Comparison of ENCODE assay signal across 21 cellular contexts in the genomic region with DNA sequence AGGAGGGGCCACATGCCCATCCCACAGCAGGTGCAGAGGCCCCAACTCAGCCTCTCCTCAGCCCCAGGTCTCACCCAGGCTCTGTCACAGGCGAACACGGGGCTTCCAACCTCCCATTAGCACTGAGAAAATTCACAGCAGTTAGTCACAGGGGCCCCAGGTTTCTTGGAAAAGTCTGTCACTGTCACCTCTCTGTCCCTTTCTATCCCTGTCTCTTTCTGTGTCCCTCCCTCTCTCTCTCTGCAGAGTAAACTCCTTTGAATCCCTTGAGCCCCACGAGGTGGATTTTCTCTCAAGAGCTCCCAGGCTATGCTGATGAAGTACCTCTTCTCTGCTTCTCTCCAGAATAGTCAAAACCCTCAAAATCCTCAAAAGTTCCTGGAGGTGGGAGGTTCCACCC. TPM values are rescaled to one million over a fixed set of nuclear protein-coding genes. Genes with fewer than 3 reads are reported as not detected.
A peak's percentile ranks its signal among the peaks of the same experiment; 100 is the strongest.
DNase-seq lines count a peak whose midpoint lies in the region; ATAC-seq and TF ChIP-seq lines count a peak whose summit lies in the region.
"Had no signal": no experiment of that assay in that cellular context is flagged by ENCODE, and none has a peak within 500 bp of the region (broad histone marks: within the 10 kb centered on the region; RNA-seq: fewer than 3 reads in every experiment).

No MANE protein-coding gene starts in this region.

- H3K9me3 ChIP-seq in DOHH2 (ENCODE audit: control insufficient read depth, insufficient read depth, low read length): no peaks in the 10 kb centered on the region
- H3K9me3 ChIP-seq in T-helper 17 cell (ENCODE audit: control insufficient read depth, low read length, poor library complexity, severe bottlenecking): no peaks in the 10 kb centered on the region
- H3K9me3 ChIP-seq: sigmoid colon, SJCRH30, testis had no signal

- no peak overlapping the region for H3K4me3 Mint-ChIP-seq in T-helper 17 cell
- H3K4me3 Mint-ChIP-seq in stimulated activated naive B cell treated with anti-CD40 and anti-IgM and Interleukin-4, amounts not matched to agents 10 μg/mL and 1 μg/mL and 100 μg/mL, for 72 hours: peak overlapping the region; percentile 67 to 81
- H3K4me3 Mint-ChIP-seq: activated naive CD8-positive, alpha-beta T cell treated with anti-CD3 and anti-CD28 coated beads for 36 hours; activated T-cell treated with anti-CD3 and anti-CD28 coated beads, Interleukin-2, amount 50 U/mL, for 72 hours had no signal

- peaks cover 9% of the 10 kb centered on the region for H3K27me3 ChIP-seq in DOHH2 (ENCODE audit: control insufficient read depth, low read length)
- no peaks in the 10 kb centered on the region for H3K27me3 ChIP-seq in layer of hippocampus (ENCODE audit: control insufficient read depth, insufficient read depth, low read length)
- H3K27me3 ChIP-seq: sigmoid colon, testis had no signal

- H3K79me2 ChIP-seq in DOHH2 (ENCODE audit: control insufficient read depth, low read length): no peaks in the 10 kb centered on the region

- H3K4me1 Mint-ChIP-seq in T-helper 17 cell: peaks cover 23% of the 10 kb centered on the region
- H3K4me1 Mint-ChIP-seq in stimulated activated naive B cell treated with anti-CD40 and anti-IgM and Interleukin-4, amounts not matched to agents 10 μg/mL and 1 μg/mL and 100 μg/mL, for 72 hours: peaks cover 48 to 52% of the 10 kb centered on the region in 2 donors

- H3K4me1 ChIP-seq in DOHH2 (ENCODE audit: control insufficient read depth, low read length): peaks cover 34% of the 10 kb centered on the region

- no peak overlapping the region; the same call in 1 of the 2 replicates for H3K4me3 ChIP-seq in DOHH2 (ENCODE audit: low read length)
- H3K4me3 ChIP-seq: PC-9, sigmoid colon, SJCRH30, testis had no signal

- H4K20me1 ChIP-seq in DOHH2 (ENCODE audit: control insufficient read depth, insufficient read depth, low read depth, low read length): no peaks in the 10 kb centered on the region

- DNase-seq in T-helper 17 cell (no peak), HCEC 1CT (no peak), RPMI8226 (no peak)
- no peak for DNase-seq in stimulated activated naive B cell treated with anti-CD40 and anti-IgM and Interleukin-4, amounts not matched to agents 10 μg/mL and 1 μg/mL and 100 μg/mL, for 72 hours
- DNase-seq: activated CD4-positive, alpha-beta T cell treated with anti-CD3 and anti-CD28 coated beads for 4 hours; activated naive CD8-positive, alpha-beta T cell treated with anti-CD3 and anti-CD28 coated beads for 36 hours; activated T-cell treated with anti-CD3 and anti-CD28 coated beads, Interleukin-2, amount 50 U/mL, for 72 hours; GF-D8; mesendoderm; NCI-H187 treated with DMSO at 0.1 percent for 48 hours; NCI-H774; PC-9; sigmoid colon; SJCRH30; stimulated activated CD4-positive, alpha-beta T cell treated with anti-CD3 and anti-CD28 coated beads, Interleukin-15, amount 100 ng/mL, for 24 hours; T-cell; testis had no signal

- H3K27ac Mint-ChIP-seq in T-helper 17 cell: peak overlapping the region; percentile 57
- peak overlapping the region; percentile 88 for H3K27ac Mint-ChIP-seq in stimulated activated naive B cell treated with anti-CD40 and anti-IgM and Interleukin-4, amounts not matched to agents 10 μg/mL and 1 μg/mL and 100 μg/mL, for 72 hours
- H3K27ac Mint-ChIP-seq: activated naive CD8-positive, alpha-beta T cell treated with anti-CD3 and anti-CD28 coated beads for 36 hours; activated T-cell treated with anti-CD3 and anti-CD28 coated beads, Interleukin-2, amount 50 U/mL, for 72 hours had no signal

- H3F3A ChIP-seq in DOHH2 (ENCODE audit: control insufficient read depth, insufficient read depth): peaks cover 10% of the 10 kb centered on the region

- no peak for TF ChIP-seq CTCF in DOHH2 (IDR thresholded peaks at IDR 0.05; ENCODE audit: low read depth, low read length, poor library complexity, severe bottlenecking)

- no peaks in the 10 kb centered on the region for H3K36me3 ChIP-seq in DOHH2 (ENCODE audit: control insufficient read depth, low read length)
- H3K36me3 ChIP-seq: sigmoid colon, SJCRH30 had no signal

- ATAC-seq in T-helper 17 cell (no peak), GM19324 (IDR thresholded peaks at IDR 0.05; ENCODE audit: low FRiP score, unreplicated experiment) (no peak)
- ATAC-seq in stimulated activated naive B cell treated with anti-CD40 and anti-IgM and Interleukin-4, amounts not matched to agents 10 μg/mL and 1 μg/mL and 100 μg/mL, for 72 hours (replicated peaks): no peak
- ATAC-seq: activated T-cell treated with anti-CD3 and anti-CD28 coated beads, Interleukin-2, amount 50 U/mL, for 72 hours; T-cell had no signal

- no peaks in the 10 kb centered on the region for H3K27me3 Mint-ChIP-seq in T-helper 17 cell
- H3K27me3 Mint-ChIP-seq in stimulated activated naive B cell treated with anti-CD40 and anti-IgM and Interleukin-4, amounts not matched to agents 10 μg/mL and 1 μg/mL and 100 μg/mL, for 72 hours: no peaks in the 10 kb centered on the region
- H3K27me3 Mint-ChIP-seq: activated naive CD8-positive, alpha-beta T cell treated with anti-CD3 and anti-CD28 coated beads for 36 hours; T-cell had no signal

- H3K36me3 Mint-ChIP-seq in T-helper 17 cell (ENCODE audit: low read depth): no peaks in the 10 kb centered on the region
- peaks cover 14 to 17% of the 10 kb centered on the region in 2 donors for H3K36me3 Mint-ChIP-seq in stimulated activated naive B cell treated with anti-CD40 and anti-IgM and Interleukin-4, amounts not matched to agents 10 μg/mL and 1 μg/mL and 100 μg/mL, for 72 hours
- H3K36me3 Mint-ChIP-seq: activated naive CD8-positive, alpha-beta T cell treated with anti-CD3 and anti-CD28 coated beads for 36 hours; T-cell had no signal

- no peaks in the 10 kb centered on the region for H3K9me3 Mint-ChIP-seq in stimulated activated naive B cell treated with anti-CD40 and anti-IgM and Interleukin-4, amounts not matched to agents 10 μg/mL and 1 μg/mL and 100 μg/mL, for 72 hours
- H3K9me3 Mint-ChIP-seq: activated naive CD8-positive, alpha-beta T cell treated with anti-CD3 and anti-CD28 coated beads for 36 hours; activated T-cell treated with anti-CD3 and anti-CD28 coated beads, Interleukin-2, amount 50 U/mL, for 72 hours; T-cell had no signal

- H3K27ac ChIP-seq in DOHH2 (ENCODE audit: low read depth, low read length) (no peak overlapping the region), layer of hippocampus (ENCODE audit: low read depth, low read length) (peak overlapping the region; percentile 95)
- H3K27ac ChIP-seq: PC-9, SJCRH30 had no signal

- no peaks in the 10 kb centered on the region for H3K9me2 ChIP-seq in DOHH2 (replicated peaks; ENCODE audit: control insufficient read depth, low read length)

- peak overlapping the region; percentile 74; the same call in 1 of the 2 replicates for H3K4me2 ChIP-seq in DOHH2 (ENCODE audit: low read length)
- H3K4me2 ChIP-seq: PC-9 had no signal

RNA-seq across cellular contexts. Expression of a gene that starts 14.0 kb away (rescaled TPM):
- total RNA-seq in T-helper 17 cell: under 1 TPM in 1 of 2 donors, not detected in 1; 0.12 TPM
- total RNA-seq: glomerular endothelial cell, SJCRH30, T-cell had no signal

RNA-seq across cellular contexts. Expression of a gene that starts 19.4 kb away (rescaled TPM):
- total RNA-seq in T-helper 17 cell: under 1 TPM; 0.27 to 0.55 TPM

RNA-seq across cellular contexts. Expression of a gene that starts 33.5 kb away (rescaled TPM):
- total RNA-seq in T-helper 17 cell: 10 to 100 TPM; 22.7 to 23.5 TPM

RNA-seq across cellular contexts. Expression of a gene that starts 33.7 kb away (rescaled TPM):
- total RNA-seq in T-helper 17 cell: 1 to 10 TPM; 5.9 to 6.9 TPM
